22 cellular contexts compared by ENCODE assay signal in the genomic region with DNA sequence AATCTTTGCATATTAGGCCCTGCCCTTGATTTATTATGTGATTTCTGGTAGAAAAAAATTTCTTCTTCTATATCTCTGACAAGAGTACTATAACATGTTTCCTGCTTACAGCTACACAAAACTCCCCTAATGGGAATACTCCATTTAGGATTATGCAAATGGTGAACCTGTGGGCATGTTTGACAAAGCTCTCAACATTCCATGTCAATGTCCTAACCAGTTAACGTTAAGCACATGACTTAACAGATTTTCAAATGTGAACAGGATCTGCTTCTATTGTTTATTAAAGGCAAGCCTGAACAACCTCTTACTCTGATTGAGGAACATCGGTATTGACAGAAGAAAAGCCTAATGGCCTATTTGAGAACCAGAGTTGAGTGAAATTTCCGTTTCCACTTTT.
DNase-seq lines count a peak whose midpoint lies in the region; ATAC-seq and TF ChIP-seq lines count a peak whose summit lies in the region.
"Had no signal": no experiment of that assay in that cellular context is flagged by ENCODE, and none has a peak within 500 bp of the region (broad histone marks: within the 10 kb centered on the region; RNA-seq: fewer than 3 reads in every experiment).

No MANE protein-coding gene starts in this region.

- 63 to 69% methylated on average over 3 of the region's 3 CpGs for WGBS in upper lobe of left lung, 2 donors

- peak; percentile 57 for ATAC-seq in foreskin keratinocyte
- peak; percentile 41 to 85 for ATAC-seq in upper lobe of left lung (ENCODE audit: low FRiP score in 2 of 2)
- ATAC-seq in GM19328 (IDR thresholded peaks at IDR 0.05; ENCODE audit: unreplicated experiment), result no peak
- ATAC-seq: effector memory CD8-positive, alpha-beta T cell; HepG2; Right ventricle myocardium inferior had no signal

- TF ChIP-seq CTCF in foreskin keratinocyte (conservative IDR thresholded peaks at IDR 0.05) (no peak), upper lobe of left lung (IDR thresholded peaks at IDR 0.05) (no peak)

- H3K27me3 ChIP-seq in foreskin keratinocyte, result no peaks in the 10 kb centered on the region
- no peaks in the 10 kb centered on the region for H3K27me3 ChIP-seq in upper lobe of left lung
- H3K27me3 ChIP-seq: cardiac muscle cell had no signal

- H3K36me3 ChIP-seq in upper lobe of left lung, result no peaks in the 10 kb centered on the region
- H3K36me3 ChIP-seq: cardiac muscle cell, HAP-1, WERI-Rb-1 had no signal

- no peaks in the 10 kb centered on the region for H3K9me3 ChIP-seq in upper lobe of left lung
- H3K9me3 ChIP-seq: HAP-1 had no signal

- DNase-seq in NCI-H2107 treated with DMSO at 0.1 percent for 48 hours (lab: John Stamatoyannopoulos, UW; ENCODE audit: unreplicated experiment), result peak; percentile 2
- no peak for DNase-seq in NCI-H2107 (lab: John Stamatoyannopoulos, UW)
- peak; percentile 1 for DNase-seq in NCI-H510A (lab: John Stamatoyannopoulos, UW)
- DNase-seq in foreskin keratinocyte, result peak; percentile 85 to 93
- DNase-seq in upper lobe of left lung, result no peak
- DNase-seq in epidermal melanocyte (ENCODE audit: insufficient read length, low spot score), result no peak
- no peak for DNase-seq in activated CD4-positive, alpha-beta T cell treated with anti-CD3 and anti-CD28 coated beads for 48 hours
- DNase-seq: activated CD8-positive, alpha-beta memory T cell treated with anti-CD3 and anti-CD28 coated beads, Interleukin-2, amount 50 U/mL, for 4 hours; CD8-positive, alpha-beta memory T cell; DMS79; effector memory CD8-positive, alpha-beta T cell; Kasumi-1; naive B cell; NCI-H526 treated with DMSO at 0.1 percent for 48 hours; WERI-Rb-1 had no signal

- H3K27ac ChIP-seq in foreskin keratinocyte, result no peak overlapping the region
- peak overlapping the region in 1 of 4 donors; percentile 6 for H3K27ac ChIP-seq in upper lobe of left lung
- H3K27ac ChIP-seq: cardiac muscle cell, coronary artery, HL-60, WERI-Rb-1 had no signal

- TF ChIP-seq EP300 in upper lobe of left lung (IDR thresholded peaks at IDR 0.05), result peak in 1 of 4 donors; percentile 92

- peaks cover 12% of the 10 kb centered on the region for H3K4me1 ChIP-seq in foreskin keratinocyte
- H3K4me1 ChIP-seq in upper lobe of left lung, result no peaks in the 10 kb centered on the region

- TF ChIP-seq POLR2A in upper lobe of left lung (IDR thresholded peaks at IDR 0.05), result no peak

- H3K4me3 ChIP-seq in upper lobe of left lung, result no peak overlapping the region
- H3K4me3 ChIP-seq: cardiac muscle cell, coronary artery, HAP-1 had no signal

Comparison
In these comparisons a context has a peak if more than half of its experiments do, and no peak if none do; other contexts are left out.
1. DNase-seq: peak in NCI-H2107 treated with DMSO at 0.1 percent for 48 hours (single experiment), NCI-H510A (single experiment) and foreskin keratinocyte (2 of 2); none in NCI-H2107 (single experiment), upper lobe of left lung (0 of 2), epidermal melanocyte (single experiment) and activated CD4-positive, alpha-beta T cell treated with anti-CD3 and anti-CD28 coated beads for 48 hours (single experiment).